In the genomic region with DNA sequence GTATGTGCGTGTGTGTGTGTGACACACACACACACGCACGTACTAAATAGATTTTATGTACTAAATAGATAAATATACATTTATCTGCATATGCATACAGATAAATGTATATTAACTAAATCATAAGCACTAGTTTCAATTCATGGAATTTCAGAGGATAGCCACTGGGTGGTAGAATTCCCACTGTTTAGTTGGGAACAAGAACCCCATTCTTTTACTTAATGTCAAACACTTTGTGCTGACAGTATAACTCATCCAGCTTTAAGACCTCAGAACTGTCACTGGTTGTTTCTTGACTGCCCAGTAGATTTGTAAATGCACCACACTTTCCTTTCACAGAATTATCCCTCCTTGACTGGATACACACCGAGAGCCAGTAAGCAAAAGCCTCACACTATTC, we compare ENCODE assay signal across 14 cellular contexts. TPM values are rescaled to one million over a fixed set of nuclear protein-coding genes. Genes with fewer than 3 reads are reported as not detected.
DNase-seq lines count a peak whose midpoint lies in the region; ATAC-seq and TF ChIP-seq lines count a peak whose summit lies in the region.
"Had no signal": no experiment of that assay in that cellular context is flagged by ENCODE, and none has a peak within 500 bp of the region (broad histone marks: within the 10 kb centered on the region; RNA-seq: fewer than 3 reads in every experiment).

No MANE protein-coding gene starts in this region.

- no peak overlapping the region for H3K4ac ChIP-seq in mesendoderm (ENCODE audit: low read depth, low read length)

- H3K23ac ChIP-seq in mesendoderm (ENCODE audit: low read length), result no peak overlapping the region

- POLR2A ChIA-PET in SK-N-SH (lab: Yijun Ruan, JAX), result no interaction called here

- H2AK5ac ChIP-seq in mesendoderm (ENCODE audit: low read length), result no peak overlapping the region

- no peak overlapping the region for H3K18ac ChIP-seq in mesendoderm (ENCODE audit: low read length)

- TF ChIP-seq EP300 in SK-N-SH (IDR thresholded peaks at IDR 0.05; ENCODE audit: borderline replicate concordance in 1 of 2, low read depth in 1 of 2, low read length in 1 of 2), result no peak

- H3K9me2 ChIP-seq in SK-N-SH, result no peaks in the 10 kb centered on the region

- H3K36me3 ChIP-seq in SK-N-SH (replicated peaks in 1 of 2; ENCODE audit: control insufficient read depth in 1 of 2, insufficient read depth in 2 of 2, low read length in 1 of 2), result no peaks in the 10 kb centered on the region
- no peaks in the 10 kb centered on the region for H3K36me3 ChIP-seq in upper lobe of right lung
- H3K36me3 ChIP-seq in mesendoderm (ENCODE audit: control insufficient read depth, insufficient read depth, low read length), result no peaks in the 10 kb centered on the region
- H3K36me3 ChIP-seq: prostate gland, tibial nerve had no signal

- peak; percentile 72 for TF ChIP-seq RAD21 in SK-N-SH (IDR thresholded peaks at IDR 0.05; ENCODE audit: low read length)

- H3K27me3 ChIP-seq in SK-N-SH (ENCODE audit: insufficient read depth) (no peaks in the 10 kb centered on the region), upper lobe of right lung (no peaks in the 10 kb centered on the region), mesendoderm (ENCODE audit: insufficient read depth, low read length, poor library complexity) (no peaks in the 10 kb centered on the region)
- H3K27me3 ChIP-seq: tibial nerve had no signal

- H3K56ac ChIP-seq in mesendoderm (ENCODE audit: low read length), result no peak overlapping the region

- peak; percentile 25 for TF ChIP-seq CTCF in SK-N-SH (IDR thresholded peaks at IDR 0.05)
- no peak for TF ChIP-seq CTCF in cardiac fibroblast (IDR thresholded peaks at IDR 0.05; ENCODE audit: low read depth, low read length)
- peak; percentile 19 for TF ChIP-seq CTCF in upper lobe of right lung (IDR thresholded peaks at IDR 0.05)

- WGBS in SK-N-SH (ENCODE audit: low lambda C conversion rate), result 64% methylated on average over 4 of the region's 4 CpGs
- WGBS in mesendoderm (ENCODE audit: extremely low coverage, insufficient coverage, low lambda C conversion rate), result no CpG with 5 or more reads among the region's 4 CpGs

- no peak overlapping the region for H3K27ac ChIP-seq in SK-N-SH (ENCODE audit: low read depth in 2 of 2, low read length in 1 of 2)
- no peak overlapping the region for H3K27ac ChIP-seq in upper lobe of right lung
- no peak overlapping the region for H3K27ac ChIP-seq in mesendoderm (ENCODE audit: low read depth, low read length)
- H3K27ac ChIP-seq: prostate gland, tibial nerve had no signal

- H4K20me1 ChIP-seq in SK-N-SH (ENCODE audit: insufficient read depth), result no peaks in the 10 kb centered on the region

- H3K9ac ChIP-seq in SK-N-SH (no peak overlapping the region), mesendoderm (ENCODE audit: low read length) (no peak overlapping the region)

- no peak overlapping the region for H2AFZ ChIP-seq in SK-N-SH (ENCODE audit: low read depth)

- ATAC-seq in SK-N-SH treated with all-trans-retinoic acid at 6 μM for 48 hours (no peak), upper lobe of right lung (no peak), GM21717 (IDR thresholded peaks at IDR 0.05; ENCODE audit: unreplicated experiment) (no peak), HG03045 (IDR thresholded peaks at IDR 0.05; ENCODE audit: unreplicated experiment) (no peak)

- no peak overlapping the region for H2BK5ac ChIP-seq in mesendoderm (ENCODE audit: low read length)

- H3K79me2 ChIP-seq in SK-N-SH (ENCODE audit: insufficient read depth) (no peaks in the 10 kb centered on the region), mesendoderm (ENCODE audit: control insufficient read depth, insufficient read depth, low read length) (no peaks in the 10 kb centered on the region)

- no peaks in the 10 kb centered on the region for H3K4me1 ChIP-seq in SK-N-SH (ENCODE audit: control insufficient read depth in 1 of 2, insufficient read depth in 2 of 2, low read depth in 1 of 2, low read length in 1 of 2)
- H3K4me1 ChIP-seq in upper lobe of right lung, result peaks cover 3% of the 10 kb centered on the region
- H3K4me1 ChIP-seq in mesendoderm (ENCODE audit: control insufficient read depth, low read depth, low read length), result no peaks in the 10 kb centered on the region

- H4K8ac ChIP-seq in mesendoderm (ENCODE audit: low read depth, low read length), result no peak overlapping the region

- CTCF ChIA-PET in SK-N-SH (lab: Yijun Ruan, JAX), result interaction anchor here (1.0 to 2.7 kb wide), 5 partner anchors 10 to 178 kb away, joined by 3 to 7 read pairs (median 3); no protein-coding TSS in a partner anchor

- H3K4me3 ChIP-seq in SK-N-SH (ENCODE audit: low read depth in 2 of 2, low read length in 1 of 2) (no peak overlapping the region), cardiac fibroblast (replicated peaks in 1 of 2; ENCODE audit: low read depth in 2 of 2, low read length in 2 of 2) (no peak overlapping the region), upper lobe of right lung (no peak overlapping the region), mesendoderm (ENCODE audit: low read length) (no peak overlapping the region)
- H3K4me3 ChIP-seq: prostate gland, tibial nerve had no signal

- no peaks in the 10 kb centered on the region for H3K9me3 ChIP-seq in SK-N-SH
- H3K9me3 ChIP-seq in upper lobe of right lung, result no peaks in the 10 kb centered on the region
- H3K9me3 ChIP-seq: prostate gland, tibial nerve had no signal

- H3K79me1 ChIP-seq in mesendoderm (ENCODE audit: low read length), result no peaks in the 10 kb centered on the region

- DNase-seq in SK-N-SH, result no peak
- peak; percentile 31 to 58 for DNase-seq in cardiac fibroblast (ENCODE audit: low read depth in 2 of 2)
- peak; percentile 22 for DNase-seq in left kidney (ENCODE audit: low read depth, low spot score)
- no peak for DNase-seq in upper lobe of right lung
- DNase-seq in mesendoderm, result no peak
- DNase-seq: activated CD4-positive, alpha-beta T cell treated with anti-CD3 and anti-CD28 coated beads, Interleukin-2, amount 10 ng/mL, durations not matched to agents 24 days and 14 days; activated naive CD4-positive, alpha-beta T cell treated with anti-CD3 and anti-CD28 coated beads, Interleukin-2, amount 10 ng/mL, durations not matched to agents 7 days and 5 days; GOT3; NCI-H510A treated with DMSO at 0.1 percent for 48 hours had no signal

- no peak overlapping the region for H2BK15ac ChIP-seq in mesendoderm (replicated peaks; ENCODE audit: low read depth)

- H3K4me2 ChIP-seq in SK-N-SH (no peak overlapping the region), mesendoderm (ENCODE audit: low read length) (no peak overlapping the region)

- H4K5ac ChIP-seq in mesendoderm (ENCODE audit: low read length), result no peak overlapping the region

- H2BK120ac ChIP-seq in mesendoderm (ENCODE audit: low read depth, low read length), result no peak overlapping the region

- intact Hi-C loops in upper lobe of right lung (cut with DNase I), result no loop called here

- H3F3A ChIP-seq in SK-N-SH (replicated peaks; ENCODE audit: insufficient read depth), result no peaks in the 10 kb centered on the region

TF ChIP-seq in SK-N-SH, 30 proteins besides CTCF, POLR2A, EP300 and RAD21:
- TF ChIP-seq, protein P1, sequence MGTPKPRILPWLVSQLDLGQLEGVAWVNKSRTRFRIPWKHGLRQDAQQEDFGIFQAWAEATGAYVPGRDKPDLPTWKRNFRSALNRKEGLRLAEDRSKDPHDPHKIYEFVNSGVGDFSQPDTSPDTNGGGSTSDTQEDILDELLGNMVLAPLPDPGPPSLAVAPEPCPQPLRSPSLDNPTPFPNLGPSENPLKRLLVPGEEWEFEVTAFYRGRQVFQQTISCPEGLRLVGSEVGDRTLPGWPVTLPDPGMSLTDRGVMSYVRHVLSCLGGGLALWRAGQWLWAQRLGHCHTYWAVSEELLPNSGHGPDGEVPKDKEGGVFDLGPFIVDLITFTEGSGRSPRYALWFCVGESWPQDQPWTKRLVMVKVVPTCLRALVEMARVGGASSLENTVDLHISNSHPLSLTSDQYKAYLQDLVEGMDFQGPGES (IDR thresholded peaks at IDR 0.05; ENCODE audit: low read depth, low read length), result no peak
- peak; percentile 38; the same call in 1 of the 2 replicates for TF ChIP-seq SMC3 (IDR thresholded peaks at IDR 0.05; ENCODE audit: low read depth, low read length)
TF ChIP-seq in SK-N-SH: peak in this region for 1.

TF ChIP-seq in SK-N-SH treated with all-trans-retinoic acid at 6 μM for 48 hours, 23 proteins besides CTCF, POLR2A, EP300 and RAD21:
- TF ChIP-seq TCF4 (CRISPR knock-in tag; IDR thresholded peaks at IDR 0.05; ENCODE audit: borderline replicate concordance) (no peak), ZC3H10 (CRISPR knock-in tag; IDR thresholded peaks at IDR 0.05) (no peak), ARNTL (CRISPR knock-in tag; IDR thresholded peaks at IDR 0.05; ENCODE audit: borderline replicate concordance, low read depth) (no peak), OSR1 (CRISPR knock-in tag; IDR thresholded peaks at IDR 0.05) (no peak), RARB (CRISPR knock-in tag; IDR thresholded peaks at IDR 0.05) (no peak)
- TF ChIP-seq, protein P2, sequence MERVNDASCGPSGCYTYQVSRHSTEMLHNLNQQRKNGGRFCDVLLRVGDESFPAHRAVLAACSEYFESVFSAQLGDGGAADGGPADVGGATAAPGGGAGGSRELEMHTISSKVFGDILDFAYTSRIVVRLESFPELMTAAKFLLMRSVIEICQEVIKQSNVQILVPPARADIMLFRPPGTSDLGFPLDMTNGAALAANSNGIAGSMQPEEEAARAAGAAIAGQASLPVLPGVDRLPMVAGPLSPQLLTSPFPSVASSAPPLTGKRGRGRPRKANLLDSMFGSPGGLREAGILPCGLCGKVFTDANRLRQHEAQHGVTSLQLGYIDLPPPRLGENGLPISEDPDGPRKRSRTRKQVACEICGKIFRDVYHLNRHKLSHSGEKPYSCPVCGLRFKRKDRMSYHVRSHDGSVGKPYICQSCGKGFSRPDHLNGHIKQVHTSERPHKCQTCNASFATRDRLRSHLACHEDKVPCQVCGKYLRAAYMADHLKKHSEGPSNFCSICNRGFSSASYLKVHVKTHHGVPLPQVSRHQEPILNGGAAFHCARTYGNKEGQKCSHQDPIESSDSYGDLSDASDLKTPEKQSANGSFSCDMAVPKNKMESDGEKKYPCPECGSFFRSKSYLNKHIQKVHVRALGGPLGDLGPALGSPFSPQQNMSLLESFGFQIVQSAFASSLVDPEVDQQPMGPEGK (CRISPR knock-in tag; IDR thresholded peaks at IDR 0.05; ENCODE audit: borderline replicate concordance), result no peak
TF ChIP-seq in SK-N-SH treated with all-trans-retinoic acid at 6 μM for 48 hours: peak in this region for 0.

RNA-seq across cellular contexts. Expression of a gene that starts 32.5 kb away (rescaled TPM):
- 0.06 and 0.07 TPM in 2 replicates for polyA plus RNA-seq in SK-N-SH (2012; rRNA removed)
- 0.03 and 0.07 TPM in 2 replicates for polyA plus RNA-seq in SK-N-SH (2012; cell fraction: cytosol; rRNA removed)
- polyA plus RNA-seq in SK-N-SH (2012; cell fraction: nucleus; rRNA removed), result 0.08 and 0.14 TPM in 2 replicates
- 14.2 TPM for total RNA-seq in upper lobe of right lung
- 0.90 TPM for polyA plus RNA-seq in mesendoderm (2013, experiment 1 of 2)
- 1.1 TPM for polyA plus RNA-seq in mesendoderm (2013, experiment 2 of 2)
- total RNA-seq: activated CD4-positive, alpha-beta T cell treated with anti-CD3 and anti-CD28 coated beads, Interleukin-2, amount 10 ng/mL, durations not matched to agents 24 days and 14 days had no signal

Comparison
In these comparisons a context has a peak if more than half of its experiments do, and no peak if none do; other contexts are left out.
1. DNase-seq: peak in cardiac fibroblast (2 of 2) and left kidney (single experiment); none in SK-N-SH (single experiment), upper lobe of right lung (single experiment) and mesendoderm (single experiment).